8 cellular contexts compared by ENCODE assay signal in genomic region chr19:46786236-46787039, GRCh38. TPM values are rescaled to one million over a fixed set of nuclear protein-coding genes. Genes with fewer than 3 reads are reported as not detected.
A peak's percentile ranks its signal among the peaks of the same experiment; 100 is the strongest.
DNase-seq lines count a peak whose midpoint lies in the region; ATAC-seq, FAIRE-seq and TF ChIP-seq lines count a peak whose summit lies in the region.

No MANE protein-coding gene starts in this region.

- TF ChIP-seq EP300 in tibial nerve (IDR thresholded peaks at IDR 0.05), result peak in 1 of 2 donors; percentile 85

- DNase-seq in GM12864 (ENCODE audit: low read depth) (peak; percentile 64), HT1080 (ENCODE audit: low read depth) (peak; percentile 91), SJSA1 (ENCODE audit: low read depth in 1 of 2, low spot score in 2 of 2) (peak; percentile 87), activated gamma-delta T cell treated with Interleukin-2 at 50 U/mL for 16 hours (peak; percentile 82), glomerular visceral epithelial cell (ENCODE audit: extremely low spot score) (peak; percentile 77), pancreas (peak; percentile 43 to 68 (median 60)), tibial nerve (ENCODE audit: low spot score in 2 of 2) (peak; percentile 53 to 77)

- H3K36me3 ChIP-seq in SJSA1, result peaks cover 57% of the 10 kb centered on the region
- no peaks in the 10 kb centered on the region for H3K36me3 ChIP-seq in pancreas
- H3K36me3 ChIP-seq in tibial nerve, result peaks cover 0 to 25% (median 4%) of the 10 kb centered on the region in 3 donors

- H3K27ac ChIP-seq in SJSA1 (peak overlapping the region; percentile 90), pancreas (peak overlapping the region; percentile 54 to 71 (median 64)), tibial nerve (peak overlapping the region; percentile 87 to 92 (median 90))

- TF ChIP-seq POLR2A in tibial nerve (IDR thresholded peaks at IDR 0.05), result no peak

- TF ChIP-seq CTCF in GM12864 (IDR thresholded peaks at IDR 0.05; ENCODE audit: low read depth, low read length, missing control alignments) (no peak), pancreas (IDR thresholded peaks at IDR 0.05) (no peak), tibial nerve (IDR thresholded peaks at IDR 0.05) (no peak)

- H3K4me3 ChIP-seq in GM12864 (ENCODE audit: low read depth, low read length) (peak overlapping the region; percentile 94), SJSA1 (peak overlapping the region; percentile 65), pancreas (peak overlapping the region; percentile 7 to 76 (median 49)), tibial nerve (peak overlapping the region; percentile 72 to 87 (median 82))

- ATAC-seq in pancreas (peak; percentile 36 to 64 (median 36)), HG02623 (IDR thresholded peaks at IDR 0.05; ENCODE audit: unreplicated experiment) (no peak)

- no peaks in the 10 kb centered on the region for H3K27me3 ChIP-seq in SJSA1 (replicated peaks)
- H3K27me3 ChIP-seq in pancreas, result no peaks in the 10 kb centered on the region
- no peaks in the 10 kb centered on the region for H3K27me3 ChIP-seq in tibial nerve

- H3K4me1 ChIP-seq in SJSA1 (replicated peaks), result peaks cover 32% of the 10 kb centered on the region
- peaks cover 3 to 6% (median 4%) of the 10 kb centered on the region in 3 donors for H3K4me1 ChIP-seq in pancreas
- H3K4me1 ChIP-seq in tibial nerve, result peaks cover 0 to 64% (median 28%) of the 10 kb centered on the region in 4 donors

- 39 to 51% methylated on average over 19 to 20 of the region's 20 CpGs for WGBS in pancreas, 2 donors
- 7 to 19% methylated on average over 15 to 20 of the region's 20 CpGs for WGBS in tibial nerve, 2 donors

- intact Hi-C loops in pancreas (cut with DNase I), result no loop called here

- H3K9me3 ChIP-seq in SJSA1 (replicated peaks) (no peaks in the 10 kb centered on the region), pancreas (no peaks in the 10 kb centered on the region), tibial nerve (no peaks in the 10 kb centered on the region)

- FAIRE-seq in pancreas (lab: Jason Lieb, UNC), result no peak

RNA-seq across cellular contexts. Expression of gene SLC1A5, which starts 2.0 kb away (rescaled TPM):
- 215 and 227 TPM in 2 replicates for total RNA-seq in HT1080 (2014; rRNA removed; shearing (Covaris generic))
- polyA plus RNA-seq in HT1080 (2015; cell fraction: cytosol; rRNA removed), result 212 and 218 TPM in 2 replicates
- 506 and 550 TPM in 2 replicates for polyA plus RNA-seq in HT1080 (2015; cell fraction: nucleus; rRNA removed)
- 112 and 135 TPM in 2 replicates for total RNA-seq in SJSA1 (2014; rRNA removed; shearing (Covaris generic))
- 100 to 1,000 TPM in 1 of 6 donors, 10 to 100 TPM in 4, 1 to 10 TPM in 1; 9.6 to 148 (median 15.9) TPM for total RNA-seq in pancreas
- 10 to 100 TPM in 1 of 2 donors, 1 to 10 TPM in 1; 8.6 to 13.9 TPM for polyA plus RNA-seq in pancreas
- 100 to 1,000 TPM in 1 of 4 donors, 10 to 100 TPM in 3; 76.8 to 107 (median 83.4) TPM for total RNA-seq in tibial nerve

RNA-seq across cellular contexts. Expression of gene STRN4, which starts 40.2 kb away (rescaled TPM):
- total RNA-seq in HT1080 (2014; rRNA removed; shearing (Covaris generic)), result 77.2 and 89.3 TPM in 2 replicates
- polyA plus RNA-seq in HT1080 (2015; cell fraction: cytosol; rRNA removed), result 78.9 and 86.9 TPM in 2 replicates
- 102 and 118 TPM in 2 replicates for polyA plus RNA-seq in HT1080 (2015; cell fraction: nucleus; rRNA removed)
- 91.1 and 112 TPM in 2 replicates for total RNA-seq in SJSA1 (2014; rRNA removed; shearing (Covaris generic))
- total RNA-seq in pancreas (10 to 100 TPM; 26.4 to 43.5 (median 32.6) TPM), tibial nerve (100 to 1,000 TPM in 1 of 4 donors, 10 to 100 TPM in 3; 77.4 to 127 (median 87.4) TPM)
- 10 to 100 TPM; 43.4 to 48.0 TPM for polyA plus RNA-seq in pancreas

RNA-seq across cellular contexts. Expression of gene FKRP, which starts 40.6 kb away (rescaled TPM):
- total RNA-seq in HT1080 (2014; rRNA removed; shearing (Covaris generic)), result 20.2 and 21.7 TPM in 2 replicates
- polyA plus RNA-seq in HT1080 (2015; cell fraction: cytosol; rRNA removed), result 28.2 and 40.5 TPM in 2 replicates
- polyA plus RNA-seq in HT1080 (2015; cell fraction: nucleus; rRNA removed), result 65.6 and 72.0 TPM in 2 replicates
- total RNA-seq in SJSA1 (2014; rRNA removed; shearing (Covaris generic)), result 48.7 and 63.9 TPM in 2 replicates
- total RNA-seq in pancreas, result 1 to 10 TPM; 5.0 to 9.4 (median 6.5) TPM
- polyA plus RNA-seq in pancreas, result 10 to 100 TPM; 16.6 to 17.4 TPM
- total RNA-seq in tibial nerve, result 10 to 100 TPM; 15.7 to 20.4 (median 17.7) TPM
